ENCODE assay signal across 2 cellular contexts in genomic region chr3:143847787-143848631, GRCh38.
TF ChIP-seq lines count a peak whose summit lies in the region.

Gene SLC9A9, minus strand, starts transcription at chr3:143848468. Its CDS starts 146 bp downstream, at chr3:143848322.

TF ChIP-seq in A549, 52 proteins besides CTCF, POLR2A, EP300 and RAD21 (continued from another document):
- TF ChIP-seq NFE2L2 (conservative IDR thresholded peaks at IDR 0.05; ENCODE audit: low read length) (peak; percentile 55; the same call in 1 of the 2 replicates), EHMT2 (IDR thresholded peaks at IDR 0.05; ENCODE audit: low read depth) (no peak), ZSCAN20 (CRISPR knock-in tag; IDR thresholded peaks at IDR 0.05) (no peak), FOXS1 (CRISPR knock-in tag; IDR thresholded peaks at IDR 0.05) (no peak), CBX8 (IDR thresholded peaks at IDR 0.05) (no peak)
TF ChIP-seq in A549: peak in this region for 2.

TF ChIP-seq in H1, 55 proteins besides CTCF, POLR2A, EP300 and RAD21 (continued from another document):
- TF ChIP-seq CREB1 (IDR thresholded peaks at IDR 0.05) = no peak
- TF ChIP-seq NANOG (IDR thresholded peaks at IDR 0.05; ENCODE audit: insufficient read depth, low read depth, low read length, poor library complexity, severe bottlenecking) = no peak
- peak in 1 of 2 experiments; percentile 47; a peak in 1 of 4 replicates for TF ChIP-seq SIN3A (conservative IDR thresholded peaks at IDR 0.05 in 1 of 2, IDR thresholded peaks at IDR 0.05 in 1 of 2; ENCODE audit: low read depth in 1 of 2, low read length in 2 of 2)
- peak; percentile 36; the same call in 1 of the 2 replicates for TF ChIP-seq MAFK (IDR thresholded peaks at IDR 0.05; ENCODE audit: low read depth, low read length)
- TF ChIP-seq BACH1 (IDR thresholded peaks at IDR 0.05; ENCODE audit: low read length) = peak; percentile 93
